Comparison of ENCODE assay signal across 29 cellular contexts in the genomic region with DNA sequence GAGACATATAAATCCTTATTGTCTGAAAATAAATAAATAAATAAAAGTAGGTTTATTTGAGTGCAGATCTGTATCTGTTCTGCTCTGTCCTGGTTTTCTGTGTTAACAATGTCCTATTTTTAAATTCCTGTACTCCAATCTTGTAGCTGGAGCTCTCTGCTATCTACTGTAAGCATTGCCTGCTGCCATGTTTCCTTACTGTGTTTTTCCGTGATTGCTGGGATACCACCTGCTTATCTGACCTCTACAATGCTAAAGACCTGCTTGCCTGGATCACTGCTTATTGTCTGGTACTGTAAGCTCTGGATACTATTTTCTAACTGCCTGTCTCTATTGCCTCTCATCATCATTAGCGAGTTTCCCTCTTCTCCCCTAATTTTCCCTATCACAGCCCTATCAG. TPM values are rescaled to one million over a fixed set of nuclear protein-coding genes. Genes with fewer than 3 reads are reported as not detected.
DNase-seq lines count a peak whose midpoint lies in the region; ATAC-seq and TF ChIP-seq lines count a peak whose summit lies in the region.
"Had no signal": no experiment of that assay in that cellular context is flagged by ENCODE, and none has a peak within 500 bp of the region (broad histone marks: within the 10 kb centered on the region; RNA-seq: fewer than 3 reads in every experiment).

No MANE protein-coding gene starts in this region.

- peak overlapping the region; percentile 4 for H3K27ac Mint-ChIP-seq in activated naive CD8-positive, alpha-beta T cell
- H3K27ac Mint-ChIP-seq in activated naive CD8-positive, alpha-beta T cell treated with anti-CD3 and anti-CD28 coated beads, Interleukin-2, amount 50 U/mL, for 24 hours: no peak overlapping the region
- peak overlapping the region; percentile 20 for H3K27ac Mint-ChIP-seq in activated T-helper 2 cell treated with anti-CD3 and anti-CD28 coated beads, Interferon-gamma antibody, Interleukin-2, Interleukin-4, amounts not matched to agents 10 μg/mL and 5 μg/mL and 100 μg/mL, durations not matched to agents 14 hours and 24 hours and 36 hours
- peak overlapping the region; percentile 26 for H3K27ac Mint-ChIP-seq in nephron progenitor cell
- H3K27ac Mint-ChIP-seq: activated naive CD4-positive, alpha-beta T cell treated with anti-CD3 and anti-CD28 coated beads for 36 hours; activated T-cell treated with anti-CD3 and anti-CD28 coated beads, Interleukin-2, amount 50 U/mL, for 72 hours; CD14-positive monocyte had no signal

- peaks cover 3% of the 10 kb centered on the region for H3K36me3 ChIP-seq in cardiac muscle cell
- H3K36me3 ChIP-seq: brain microvascular endothelial cell, HAP-1, MG63, SJCRH30, thyroid gland, vagina had no signal

- H3K27me3 ChIP-seq in cardiac muscle cell: no peaks in the 10 kb centered on the region
- H3K27me3 ChIP-seq: brain microvascular endothelial cell, MG63, SJCRH30, thyroid gland, vagina had no signal

- H3K4me1 Mint-ChIP-seq in activated naive CD8-positive, alpha-beta T cell (ENCODE audit: low read depth): peaks cover 40% of the 10 kb centered on the region
- H3K4me1 Mint-ChIP-seq in activated naive CD8-positive, alpha-beta T cell treated with anti-CD3 and anti-CD28 coated beads, Interleukin-2, amount 50 U/mL, for 24 hours: peaks cover 40% of the 10 kb centered on the region
- peaks cover 18% of the 10 kb centered on the region for H3K4me1 Mint-ChIP-seq in activated T-helper 2 cell treated with anti-CD3 and anti-CD28 coated beads, Interferon-gamma antibody, Interleukin-2, Interleukin-4, amounts not matched to agents 10 μg/mL and 5 μg/mL and 100 μg/mL, durations not matched to agents 14 hours and 24 hours and 36 hours (ENCODE audit: low read depth)
- no peaks in the 10 kb centered on the region for H3K4me1 Mint-ChIP-seq in nephron progenitor cell

- DNase-seq in activated naive CD8-positive, alpha-beta T cell treated with anti-CD3 and anti-CD28 coated beads, Interleukin-2, amount 50 U/mL, for 24 hours: no peak
- no peak for DNase-seq in activated T-helper 2 cell treated with anti-CD3 and anti-CD28 coated beads, Interferon-gamma antibody, Interleukin-2, Interleukin-4, amounts not matched to agents 10 μg/mL and 5 μg/mL and 100 μg/mL, durations not matched to agents 14 hours and 24 hours and 36 hours (ENCODE audit: low spot score)
- DNase-seq in cardiac muscle cell (ENCODE audit: low read depth in 1 of 2, low spot score in 1 of 2) (peak in 1 of 2 donors; percentile 43), nephron progenitor cell (no peak), pons (ENCODE audit: low spot score) (no peak), NCI-H2107 (lab: John Stamatoyannopoulos, UW) (no peak)
- DNase-seq: activated CD4-positive, alpha-beta T cell treated with anti-CD3 and anti-CD28 coated beads, Interleukin-2, amount 50 U/mL, for 48 hours; activated naive CD4-positive, alpha-beta T cell treated with anti-CD3 and anti-CD28 coated beads for 36 hours; activated T-cell treated with anti-CD3 and anti-CD28 coated beads, Interleukin-2, amount 50 U/mL, for 72 hours; amniotic stem cell; brain microvascular endothelial cell; immature natural killer cell; left colon; mesenchymal stem cell; MG63; NCI-H2029; NCI-H345; NCI-H69; psoas muscle; SJCRH30; stimulated activated CD4-positive, alpha-beta T cell treated with anti-CD3 and anti-CD28 coated beads, Interleukin-4, amount 100 ng/mL, for 24 hours; thyroid gland had no signal

- H3K4me3 Mint-ChIP-seq in activated naive CD8-positive, alpha-beta T cell: no peak overlapping the region
- no peak overlapping the region for H3K4me3 Mint-ChIP-seq in activated naive CD8-positive, alpha-beta T cell treated with anti-CD3 and anti-CD28 coated beads, Interleukin-2, amount 50 U/mL, for 24 hours
- no peak overlapping the region for H3K4me3 Mint-ChIP-seq in activated T-helper 2 cell treated with anti-CD3 and anti-CD28 coated beads, Interferon-gamma antibody, Interleukin-2, Interleukin-4, amounts not matched to agents 10 μg/mL and 5 μg/mL and 100 μg/mL, durations not matched to agents 14 hours and 24 hours and 36 hours (ENCODE audit: low read depth)
- no peak overlapping the region for H3K4me3 Mint-ChIP-seq in nephron progenitor cell
- H3K4me3 Mint-ChIP-seq: activated naive CD4-positive, alpha-beta T cell treated with anti-CD3 and anti-CD28 coated beads for 36 hours; activated T-cell treated with anti-CD3 and anti-CD28 coated beads, Interleukin-2, amount 50 U/mL, for 72 hours; CD14-positive monocyte; immature natural killer cell had no signal

- ATAC-seq in activated naive CD8-positive, alpha-beta T cell treated with anti-CD3 and anti-CD28 coated beads, Interleukin-2, amount 50 U/mL, for 24 hours: no peak
- no peak for ATAC-seq in HG02870 (IDR thresholded peaks at IDR 0.05; ENCODE audit: unreplicated experiment)
- ATAC-seq: activated CD4-positive, CD25-positive, alpha-beta regulatory T cell treated with anti-CD3 and anti-CD28 coated beads, Interleukin-2, amount 50 U/mL, for 24 hours; activated T-cell treated with anti-CD3 and anti-CD28 coated beads, Interleukin-2, amount 50 U/mL, for 72 hours; left colon; psoas muscle had no signal

- TF ChIP-seq CTCF in cardiac muscle cell (IDR thresholded peaks at IDR 0.05; ENCODE audit: low read depth, low read length) (no peak), nephron progenitor cell (IDR thresholded peaks at IDR 0.05) (no peak)

- no peaks in the 10 kb centered on the region for H3K27me3 Mint-ChIP-seq in activated naive CD8-positive, alpha-beta T cell
- H3K27me3 Mint-ChIP-seq in activated naive CD8-positive, alpha-beta T cell treated with anti-CD3 and anti-CD28 coated beads, Interleukin-2, amount 50 U/mL, for 24 hours: no peaks in the 10 kb centered on the region
- H3K27me3 Mint-ChIP-seq in activated T-helper 2 cell treated with anti-CD3 and anti-CD28 coated beads, Interferon-gamma antibody, Interleukin-2, Interleukin-4, amounts not matched to agents 10 μg/mL and 5 μg/mL and 100 μg/mL, durations not matched to agents 14 hours and 24 hours and 36 hours (ENCODE audit: low read depth): no peaks in the 10 kb centered on the region
- H3K27me3 Mint-ChIP-seq in nephron progenitor cell (ENCODE audit: low read depth, poor library complexity): peaks cover 2% of the 10 kb centered on the region

- H3K4me1 ChIP-seq in cardiac muscle cell (ENCODE audit: low read depth): peaks cover 15% of the 10 kb centered on the region
- H3K4me1 ChIP-seq: HAP-1, SJCRH30, vagina had no signal

- H3K9me3 Mint-ChIP-seq in activated naive CD8-positive, alpha-beta T cell (ENCODE audit: low read depth): no peaks in the 10 kb centered on the region
- H3K9me3 Mint-ChIP-seq in activated naive CD8-positive, alpha-beta T cell treated with anti-CD3 and anti-CD28 coated beads, Interleukin-2, amount 50 U/mL, for 24 hours: no peaks in the 10 kb centered on the region
- no peaks in the 10 kb centered on the region for H3K9me3 Mint-ChIP-seq in activated T-helper 2 cell treated with anti-CD3 and anti-CD28 coated beads, Interferon-gamma antibody, Interleukin-2, Interleukin-4, amounts not matched to agents 10 μg/mL and 5 μg/mL and 100 μg/mL, durations not matched to agents 14 hours and 24 hours and 36 hours
- peaks cover 17% of the 10 kb centered on the region for H3K9me3 Mint-ChIP-seq in nephron progenitor cell
- H3K9me3 Mint-ChIP-seq: activated naive CD4-positive, alpha-beta T cell treated with anti-CD3 and anti-CD28 coated beads for 36 hours; activated T-cell treated with anti-CD3 and anti-CD28 coated beads, Interleukin-2, amount 50 U/mL, for 72 hours; immature natural killer cell had no signal

- intact Hi-C loops in activated T-helper 2 cell treated with anti-CD3 and anti-CD28 coated beads, Interferon-gamma antibody, Interleukin-2, Interleukin-4, amounts not matched to agents 10 μg/mL and 5 μg/mL and 100 μg/mL, durations not matched to agents 14 hours and 24 hours and 36 hours (cut with micrococcal nuclease): no loop called here

- no peaks in the 10 kb centered on the region for H3K9me3 ChIP-seq in cardiac muscle cell (ENCODE audit: low read depth)
- H3K9me3 ChIP-seq: HAP-1, psoas muscle, SJCRH30, thyroid gland, vagina had no signal

- peak overlapping the region; percentile 77 for H3K27ac ChIP-seq in cardiac muscle cell
- H3K27ac ChIP-seq: brain microvascular endothelial cell, KMS-11, psoas muscle, SJCRH30, thyroid gland, vagina had no signal

- H3K36me3 Mint-ChIP-seq in activated naive CD8-positive, alpha-beta T cell: peaks cover 7% of the 10 kb centered on the region
- peaks cover 6% of the 10 kb centered on the region for H3K36me3 Mint-ChIP-seq in activated naive CD8-positive, alpha-beta T cell treated with anti-CD3 and anti-CD28 coated beads, Interleukin-2, amount 50 U/mL, for 24 hours (ENCODE audit: low read depth)
- H3K36me3 Mint-ChIP-seq in activated T-helper 2 cell treated with anti-CD3 and anti-CD28 coated beads, Interferon-gamma antibody, Interleukin-2, Interleukin-4, amounts not matched to agents 10 μg/mL and 5 μg/mL and 100 μg/mL, durations not matched to agents 14 hours and 24 hours and 36 hours (ENCODE audit: low read depth): peaks cover 5% of the 10 kb centered on the region
- peaks cover 40% of the 10 kb centered on the region for H3K36me3 Mint-ChIP-seq in nephron progenitor cell (ENCODE audit: low read depth)

- no peak overlapping the region for H3K4me3 ChIP-seq in cardiac muscle cell
- H3K4me3 ChIP-seq: HAP-1, MG63, psoas muscle, SJCRH30, thyroid gland, vagina had no signal

RNA-seq across cellular contexts. Expression of a gene that starts 11.6 kb away (rescaled TPM):
- 22.1 and 22.5 TPM in 2 replicates for total RNA-seq in activated T-helper 2 cell treated with anti-CD3 and anti-CD28 coated beads, Interferon-gamma antibody, Interleukin-2, Interleukin-4, amounts not matched to agents 10 μg/mL and 5 μg/mL and 100 μg/mL, durations not matched to agents 14 hours and 24 hours and 36 hours
- total RNA-seq in cardiac muscle cell: 61.8 and 70.3 TPM in 2 replicates
- polyA plus RNA-seq in cardiac muscle cell: 26.3 and 48.1 TPM in 2 replicates
